14 cellular contexts compared by ENCODE assay signal in the genomic region with DNA sequence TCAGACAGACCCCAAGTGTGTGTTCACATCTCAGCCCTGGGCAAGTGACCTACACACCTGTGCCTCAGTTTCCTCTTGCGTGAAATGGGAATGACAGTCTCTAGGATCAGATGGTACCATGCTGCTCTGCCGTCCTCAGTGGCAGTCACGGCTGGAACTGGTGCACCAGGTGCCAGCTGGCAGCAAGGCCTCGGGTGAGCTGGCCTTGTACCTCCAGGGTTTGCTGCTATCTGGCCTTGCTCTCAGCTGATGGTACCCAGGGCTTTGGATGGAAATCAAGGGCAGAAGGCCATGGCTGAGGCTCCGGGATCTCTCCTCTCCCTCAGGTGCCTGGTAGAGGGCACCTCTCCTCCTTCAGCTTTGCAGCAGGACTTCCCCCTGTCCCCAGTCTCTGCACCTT. TPM values are rescaled to one million over a fixed set of nuclear protein-coding genes. Genes with fewer than 3 reads are reported as not detected.
A peak's percentile ranks its signal among the peaks of the same experiment; 100 is the strongest.
DNase-seq lines count a peak whose midpoint lies in the region; ATAC-seq and TF ChIP-seq lines count a peak whose summit lies in the region.
"Had no signal": no experiment of that assay in that cellular context is flagged by ENCODE, and none has a peak within 500 bp of the region (broad histone marks: within the 10 kb centered on the region; RNA-seq: fewer than 3 reads in every experiment).

No MANE protein-coding gene starts in this region.

- no peaks in the 10 kb centered on the region for H3K79me2 ChIP-seq in osteoblast (ENCODE audit: insufficient read depth, low read length)

- H4K20me1 ChIP-seq in osteoblast (ENCODE audit: insufficient read depth, low read length): no peaks in the 10 kb centered on the region

- DNase-seq in heart left ventricle: peak in 2 of 5 donors; percentile 76 to 78
- DNase-seq in left cardiac atrium: no peak
- DNase-seq in left ventricle myocardium superior: peak; percentile 76
- peak; percentile 62 for DNase-seq in osteoblast (ENCODE audit: insufficient read length, low spot score, missing footprints)
- DNase-seq in NCI-H524 treated with DMSO at 0.1 percent for 48 hours (lab: John Stamatoyannopoulos, UW): no peak
- no peak for DNase-seq in stimulated activated CD4-positive, alpha-beta T cell treated with anti-CD3 and anti-CD28 coated beads, Interleukin-12 subunit alpha, Interleukin-12 subunit beta, amount 100 ng/mL, for 4 hours
- DNase-seq: C1 segment of cervical spinal cord; Caco-2; CD4-positive, alpha-beta memory T cell; DMS153; DND-41; GOT3; HFFc6 had no signal

- ATAC-seq in heart left ventricle: peak in 3 of 4 donors; percentile 65 to 69 (median 65)
- ATAC-seq in left cardiac atrium: no peak
- ATAC-seq in left ventricle myocardium superior: peak; percentile 70

- TF ChIP-seq CTCF in heart left ventricle (IDR thresholded peaks at IDR 0.05) (no peak), osteoblast (IDR thresholded peaks at IDR 0.05; ENCODE audit: extremely low read depth, low read depth, low read length) (no peak)

- WGBS in heart left ventricle, 4 donors: 56 to 76% (median 62%) methylated on average over 5 of the region's 5 CpGs

- intact Hi-C loops in heart left ventricle (cut with DNase I): no loop called here
- intact Hi-C loops in left cardiac atrium (cut with DNase I): no loop called here
- intact Hi-C loops in left ventricle myocardium superior (cut with micrococcal nuclease): no loop called here

- no peak for TF ChIP-seq POLR2A in heart left ventricle (IDR thresholded peaks at IDR 0.05)

- H3K4me1 ChIP-seq in heart left ventricle: peaks cover 0 to 25% (median 0%) of the 10 kb centered on the region in 12 donors
- no peaks in the 10 kb centered on the region for H3K4me1 ChIP-seq in osteoblast (ENCODE audit: insufficient read depth, low read length)
- H3K4me1 ChIP-seq: Caco-2, HAP-1 had no signal

- no peak overlapping the region for H3K4me2 ChIP-seq in osteoblast (ENCODE audit: insufficient read depth, low read length)

- H3K4me3 ChIP-seq in heart left ventricle: no peak overlapping the region
- no peak overlapping the region for H3K4me3 ChIP-seq in osteoblast (ENCODE audit: insufficient read depth, low read length)
- H3K4me3 ChIP-seq: HAP-1 had no signal

- H3K9me3 ChIP-seq in heart left ventricle: no peaks in the 10 kb centered on the region
- H3K9me3 ChIP-seq in osteoblast (ENCODE audit: low read depth, low read length): no peaks in the 10 kb centered on the region
- H3K9me3 ChIP-seq: Caco-2, HAP-1 had no signal

- H3K27ac ChIP-seq in heart left ventricle (no peak overlapping the region), osteoblast (ENCODE audit: low read depth, low read length) (no peak overlapping the region)

- H3K36me3 ChIP-seq in heart left ventricle (peaks cover 0 to 60% (median 47%) of the 10 kb centered on the region in 9 donors), osteoblast (ENCODE audit: insufficient read depth, low read length) (peaks cover 13% of the 10 kb centered on the region)

- no peak overlapping the region for H2AFZ ChIP-seq in osteoblast (ENCODE audit: low read length)

- no peaks in the 10 kb centered on the region for H3K27me3 ChIP-seq in heart left ventricle
- H3K27me3 ChIP-seq in osteoblast (ENCODE audit: insufficient read depth, low read length): no peaks in the 10 kb centered on the region

RNA-seq across cellular contexts. Expression of a gene that starts 21.3 kb away (rescaled TPM):
- total RNA-seq in heart left ventricle: 10 to 100 TPM; 16.0 to 24.8 (median 18.5) TPM
- polyA plus RNA-seq in heart left ventricle: 10 to 100 TPM; 13.1 to 22.9 TPM
- total RNA-seq in left cardiac atrium: 10 to 100 TPM; 18.5 to 21.2 TPM
- 20.8 TPM for total RNA-seq in left ventricle myocardium superior
- total RNA-seq in osteoblast: 5.9 and 6.2 TPM in 2 replicates

RNA-seq across cellular contexts. Expression of a gene that starts 41.5 kb away (rescaled TPM):
- 10 to 100 TPM in 3 of 9 donors, 1 to 10 TPM in 6; 2.3 to 18.8 (median 4.4) TPM for total RNA-seq in heart left ventricle
- 1 to 10 TPM; 1.9 to 2.0 TPM for polyA plus RNA-seq in heart left ventricle
- 1 to 10 TPM; 4.4 to 7.4 TPM for total RNA-seq in left cardiac atrium
- 3.4 TPM for total RNA-seq in left ventricle myocardium superior
- total RNA-seq in osteoblast: 12.7 and 14.1 TPM in 2 replicates

Comparison
In these comparisons a context has a peak if more than half of its experiments do, and no peak if none do; other contexts are left out.
1. ATAC-seq: peak in heart left ventricle (3 of 4) and left ventricle myocardium superior (single experiment); none in left cardiac atrium (0 of 2).
2. DNase-seq: peak in left ventricle myocardium superior (single experiment) and osteoblast (single experiment); none in left cardiac atrium (single experiment), NCI-H524 treated with DMSO at 0.1 percent for 48 hours (single experiment) and stimulated activated CD4-positive, alpha-beta T cell treated with anti-CD3 and anti-CD28 coated beads, Interleukin-12 subunit alpha, Interleukin-12 subunit beta, amount 100 ng/mL, for 4 hours (single experiment).